ENCODE assay signal across 21 cellular contexts in the genomic region with DNA sequence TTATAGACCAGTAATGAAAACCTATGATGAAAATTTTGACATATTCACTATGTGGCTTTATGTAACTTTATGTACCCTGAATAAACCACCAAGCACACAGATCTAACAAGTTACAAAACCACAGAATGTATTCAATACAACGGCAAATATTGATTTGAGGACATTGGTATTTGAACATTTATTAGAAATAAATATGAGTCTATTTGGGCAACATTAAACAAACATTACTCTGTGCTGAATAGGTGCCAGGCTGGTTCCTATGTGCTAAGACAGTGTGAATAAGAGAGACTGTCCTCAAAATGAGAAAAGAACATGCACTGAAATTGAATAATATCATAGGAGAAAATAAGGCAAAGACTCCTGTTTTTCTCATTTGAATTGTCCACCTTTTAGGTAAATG.
"Had no signal": no experiment of that assay in that cellular context is flagged by ENCODE, and none has a peak within 500 bp of the region (broad histone marks: within the 10 kb centered on the region; RNA-seq: fewer than 3 reads in every experiment).

No MANE protein-coding gene starts in this region.

- H2AFZ ChIP-seq: neural progenitor cell had no signal

- H3K4me3 ChIP-seq: esophagus squamous epithelium, gastroesophageal sphincter, neural progenitor cell, pancreas, psoas muscle, right lobe of liver, suprapubic skin, thyroid gland had no signal

- H3K9ac ChIP-seq: neural progenitor cell had no signal

- H3K4me2 ChIP-seq: neural progenitor cell had no signal

- ATAC-seq: effector memory CD8-positive, alpha-beta T cell; gastroesophageal sphincter; left lobe of liver; naive thymus-derived CD8-positive, alpha-beta T cell; pancreas; psoas muscle; right lobe of liver; stimulated activated effector memory CD8-positive, alpha-beta T cell treated with anti-CD3 and anti-CD28 coated beads, Interleukin-12 subunit alpha, Interleukin-12 subunit beta, amount 100 ng/mL, for 72 hours; stimulated activated naive CD8-positive, alpha-beta T cell treated with anti-CD3 and anti-CD28 coated beads, Interleukin-15, Interleukin-2, amounts not matched to agents 100 U/mL and 50 U/mL, for 24 hours had no signal

- H3K27me3 ChIP-seq: esophagus squamous epithelium, gastroesophageal sphincter, neural progenitor cell, pancreas, right lobe of liver, suprapubic skin, thyroid gland had no signal

- H3K9me3 ChIP-seq: esophagus squamous epithelium, gastroesophageal sphincter, pancreas, psoas muscle, right lobe of liver, suprapubic skin, thyroid gland had no signal

- H3K27ac ChIP-seq: epithelial cell of prostate, esophagus squamous epithelium, gastroesophageal sphincter, neural progenitor cell, pancreas, psoas muscle, right lobe of liver, suprapubic skin, thyroid gland had no signal

- DNase-seq: effector memory CD8-positive, alpha-beta T cell; esophagus squamous epithelium; foreskin fibroblast; glutamatergic neuron; islet precursor cell; mammary epithelial cell; naive thymus-derived CD8-positive, alpha-beta T cell; nucleus accumbens; pancreas; psoas muscle; right lobe of liver; stimulated activated CD4-positive, alpha-beta T cell treated with anti-CD3 and anti-CD28 coated beads, Interleukin-4, amount 100 ng/mL, for 1 hour; stimulated activated CD8-positive, alpha-beta memory T cell treated with anti-CD3 and anti-CD28 coated beads, Interleukin-4, amount 100 ng/mL, for 48 hours; stimulated activated naive CD8-positive, alpha-beta T cell treated with anti-CD3 and anti-CD28 coated beads, Interleukin-15, Interleukin-2, amounts not matched to agents 100 U/mL and 50 U/mL, for 24 hours; thyroid gland had no signal

- H3K36me3 ChIP-seq: esophagus squamous epithelium, gastroesophageal sphincter, neural progenitor cell, pancreas, right lobe of liver, suprapubic skin, thyroid gland had no signal
